Comparison of ENCODE assay signal across 12 cellular contexts in the genomic region with DNA sequence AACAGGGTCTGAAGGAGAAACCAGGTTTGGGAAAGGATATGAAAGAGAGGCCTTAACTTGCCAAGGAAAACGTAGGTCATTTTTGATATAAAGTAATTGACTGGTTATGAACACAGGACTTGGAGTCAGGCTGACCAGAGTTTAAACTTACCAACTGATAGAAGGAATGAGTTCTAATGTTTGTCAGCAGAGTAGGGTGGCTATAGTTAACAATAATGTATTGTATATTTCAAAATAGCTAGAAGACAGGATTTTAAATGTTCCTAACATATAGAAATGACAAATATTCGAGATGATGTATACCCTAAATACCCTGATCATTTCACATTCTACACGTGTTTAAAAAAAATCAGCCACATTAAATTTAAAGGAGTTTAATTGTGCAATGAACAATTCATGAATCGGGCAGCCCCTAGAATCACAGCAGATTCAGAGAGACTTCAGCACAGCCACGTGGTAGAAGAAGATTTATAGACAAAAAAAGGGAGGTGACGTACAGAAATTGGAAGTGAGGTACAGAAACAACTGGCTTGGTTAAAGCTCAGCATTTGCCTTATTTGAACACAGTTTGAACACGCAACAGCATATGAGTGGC. TPM values are rescaled to one million over a fixed set of nuclear protein-coding genes. Genes with fewer than 3 reads are reported as not detected.
DNase-seq lines count a peak whose midpoint lies in the region; ATAC-seq and TF ChIP-seq lines count a peak whose summit lies in the region.
"Had no signal": no experiment of that assay in that cellular context is flagged by ENCODE, and none has a peak within 500 bp of the region (broad histone marks: within the 10 kb centered on the region; RNA-seq: fewer than 3 reads in every experiment).

No MANE protein-coding gene starts in this region.

- in situ Hi-C loops in GM23248 (cut with MboI) (no loop called here), Panc1 (cut with HindIII; ENCODE audit: low pct_unique_long_range_greater_than_20kb, low sequenced_read_pairs) (no loop called here)

- H3K9ac ChIP-seq in GM23248 (no peak overlapping the region), mesenchymal stem cell (ENCODE audit: low read length) (peak overlapping the region; percentile 3)

- H3K14ac ChIP-seq in mesenchymal stem cell (ENCODE audit: low read length in 2 of 2) = no peak overlapping the region

- H3K4me3 Mint-ChIP-seq in CD8-positive, alpha-beta memory T cell = no peak overlapping the region
- H3K4me3 Mint-ChIP-seq: activated naive CD8-positive, alpha-beta T cell treated with anti-CD3 and anti-CD28 coated beads for 36 hours had no signal

- H3K36me3 ChIP-seq in CD8-positive, alpha-beta memory T cell (ENCODE audit: insufficient read depth, low read length) = no peaks in the 10 kb centered on the region
- no peaks in the 10 kb centered on the region for H3K36me3 ChIP-seq in GM23248 (ENCODE audit: low read depth)
- H3K36me3 ChIP-seq in Panc1 (ENCODE audit: control insufficient read depth, insufficient read depth, low read length) = no peaks in the 10 kb centered on the region
- no peaks in the 10 kb centered on the region for H3K36me3 ChIP-seq in mesenchymal stem cell (ENCODE audit: control insufficient read depth in 1 of 2, insufficient read depth in 2 of 2, low read depth in 1 of 2, low read length in 2 of 2)
- no peaks in the 10 kb centered on the region for H3K36me3 ChIP-seq in esophagus muscularis mucosa

- no peak overlapping the region for H3K18ac ChIP-seq in mesenchymal stem cell (ENCODE audit: low read depth in 1 of 2, low read length in 2 of 2)

- H2AFZ ChIP-seq in GM23248 = peak overlapping the region; percentile 80
- H2AFZ ChIP-seq in mesenchymal stem cell (ENCODE audit: low read depth, low read length) = no peak overlapping the region

- DNase-seq in CD8-positive, alpha-beta memory T cell = no peak
- DNase-seq in GM23248 (no peak), Panc1 (ENCODE audit: low read depth, low spot score) (no peak), mesenchymal stem cell (no peak), esophagus muscularis mucosa (ENCODE audit: extremely low spot score) (no peak), foreskin keratinocyte (no peak)
- no peak for DNase-seq in NK-92 treated with Interleukin-12 subunit alpha and Interleukin-12 subunit beta, amount 100 ng/mL, for 24 hours (lab: John Stamatoyannopoulos, UW)
- no peak for DNase-seq in activated naive CD4-positive, alpha-beta T cell treated with anti-CD3 and anti-CD28 coated beads, Interleukin-2, amount 50 U/mL, for 16 hours

- peak overlapping the region; percentile 61 for H4K91ac ChIP-seq in mesenchymal stem cell (ENCODE audit: low read length)

- H3F3A ChIP-seq in GM23248 (ENCODE audit: insufficient read depth) = peaks cover 24% of the 10 kb centered on the region

- ATAC-seq in Panc1 = peak; percentile 45; the same call in 1 of the 2 replicates
- ATAC-seq in foreskin keratinocyte = no peak

- no peak overlapping the region for H3K23ac ChIP-seq in mesenchymal stem cell (ENCODE audit: low read length in 2 of 2)

- no peaks in the 10 kb centered on the region for H3K9me2 ChIP-seq in GM23248 (ENCODE audit: insufficient read depth)

- H4K8ac ChIP-seq in mesenchymal stem cell (ENCODE audit: low read length) = no peak overlapping the region

- TF ChIP-seq CTCF in Panc1 (IDR thresholded peaks at IDR 0.05) = peak; percentile 56
- no peak for TF ChIP-seq CTCF in esophagus muscularis mucosa (IDR thresholded peaks at IDR 0.05)
- no peak for TF ChIP-seq CTCF in foreskin keratinocyte (conservative IDR thresholded peaks at IDR 0.05)

- H3K4me3 ChIP-seq in CD8-positive, alpha-beta memory T cell (ENCODE audit: low read length) = no peak overlapping the region
- H3K4me3 ChIP-seq in GM23248 = no peak overlapping the region
- no peak overlapping the region for H3K4me3 ChIP-seq in Panc1 (ENCODE audit: low read depth in 2 of 2, low read length in 2 of 2)
- no peak overlapping the region for H3K4me3 ChIP-seq in mesenchymal stem cell (ENCODE audit: insufficient read depth in 1 of 2, low read depth in 1 of 2, low read length in 2 of 2)
- H3K4me3 ChIP-seq in esophagus muscularis mucosa = no peak overlapping the region

- H2BK15ac ChIP-seq in mesenchymal stem cell (ENCODE audit: low read depth, poor library complexity, severe bottlenecking) = no peak overlapping the region

- H3K27me3 ChIP-seq in CD8-positive, alpha-beta memory T cell (ENCODE audit: insufficient read depth, low read length, poor library complexity, severe bottlenecking) = no peaks in the 10 kb centered on the region
- H3K27me3 ChIP-seq in GM23248 (replicated peaks; ENCODE audit: insufficient read depth) = no peaks in the 10 kb centered on the region
- peaks cover 4% of the 10 kb centered on the region; the same call in 1 of the 2 replicates for H3K27me3 ChIP-seq in Panc1 (ENCODE audit: control insufficient read depth, insufficient read depth, low read length)
- H3K27me3 ChIP-seq in mesenchymal stem cell (ENCODE audit: control insufficient read depth in 1 of 2, insufficient read depth in 1 of 2, low read length in 2 of 2) = no peaks in the 10 kb centered on the region
- H3K27me3 ChIP-seq in esophagus muscularis mucosa = no peaks in the 10 kb centered on the region
- no peaks in the 10 kb centered on the region for H3K27me3 ChIP-seq in foreskin keratinocyte

- CTCF ChIA-PET in CD8-positive, alpha-beta memory T cell (lab: Charles Lee) = interaction anchor here (0.9 to 2.9 kb wide), 6 partner anchors 18 to 1269 kb away, joined by 3 to 20 read pairs (median 7); no protein-coding TSS in a partner anchor
- CTCF ChIA-PET in Panc1 (lab: Charles Lee) = interaction anchor here (0.5 to 0.6 kb wide), 2 partner anchors 13 to 868 kb away, joined by 3 read pairs; no protein-coding TSS in a partner anchor

- no peaks in the 10 kb centered on the region for H3K4me1 ChIP-seq in CD8-positive, alpha-beta memory T cell (ENCODE audit: insufficient read depth, low read length)
- H3K4me1 ChIP-seq in GM23248 (ENCODE audit: insufficient read depth) (peaks cover 29% of the 10 kb centered on the region), Panc1 (ENCODE audit: control insufficient read depth, insufficient read depth, low read length) (no peaks in the 10 kb centered on the region), mesenchymal stem cell (ENCODE audit: control insufficient read depth, insufficient read depth, low read depth, low read length) (peaks cover 2% of the 10 kb centered on the region), esophagus muscularis mucosa (peaks cover 0 to 10% (median 7%) of the 10 kb centered on the region in 4 donors), foreskin keratinocyte (peaks cover 17% of the 10 kb centered on the region)

- H2BK120ac ChIP-seq in mesenchymal stem cell (ENCODE audit: low read depth, low read length) = no peak overlapping the region

- H3K4me2 ChIP-seq in GM23248 (ENCODE audit: unreplicated experiment) (peak overlapping the region; percentile 86), mesenchymal stem cell (ENCODE audit: low read length, poor library complexity, severe bottlenecking) (no peak overlapping the region)

- no peaks in the 10 kb centered on the region for H3K36me3 Mint-ChIP-seq in CD8-positive, alpha-beta memory T cell
- H3K36me3 Mint-ChIP-seq: activated naive CD8-positive, alpha-beta T cell treated with anti-CD3 and anti-CD28 coated beads for 36 hours had no signal

- H3K27ac ChIP-seq in CD8-positive, alpha-beta memory T cell (ENCODE audit: low read depth, low read length) = no peak overlapping the region
- H3K27ac ChIP-seq in GM23248 (no peak overlapping the region; the same call in 1 of the 2 replicates), Panc1 (ENCODE audit: low read length) (no peak overlapping the region), mesenchymal stem cell (ENCODE audit: low read length, poor library complexity, severe bottlenecking) (no peak overlapping the region), esophagus muscularis mucosa (replicated peaks in 1 of 4) (no peak overlapping the region), foreskin keratinocyte (no peak overlapping the region)

- H2BK5ac ChIP-seq in mesenchymal stem cell (ENCODE audit: low read depth, low read length, poor library complexity, severe bottlenecking) = no peak overlapping the region

- peak overlapping the region; percentile 70 to 93 for H2BK12ac ChIP-seq in mesenchymal stem cell (ENCODE audit: low read length in 2 of 2)

- 51 to 59% methylated on average over 7 of the region's 7 CpGs for WGBS in GM23248 (ENCODE audit: low coverage in 1 of 2, low lambda C conversion rate in 2 of 2, missing lambda C conversion rate in 2 of 2), 2 experiments
- 64% methylated on average over 5 of the region's 7 CpGs for WGBS in mesenchymal stem cell
- WGBS in esophagus muscularis mucosa = 67% methylated on average over 7 of the region's 7 CpGs

- peaks cover 6 to 10% (median 10%) of the 10 kb centered on the region in 3 donors for H3K4me1 Mint-ChIP-seq in CD8-positive, alpha-beta memory T cell

- no peaks in the 10 kb centered on the region for H3K79me1 ChIP-seq in mesenchymal stem cell (replicated peaks; ENCODE audit: low read length, poor library complexity, severe bottlenecking)

- peak overlapping the region in 6 of 8 donors; percentile 3 to 79 (median 30) for H3K27ac Mint-ChIP-seq in CD8-positive, alpha-beta memory T cell
- H3K27ac Mint-ChIP-seq: activated naive CD8-positive, alpha-beta T cell treated with anti-CD3 and anti-CD28 coated beads for 36 hours had no signal

- H3K79me2 ChIP-seq in GM23248 (ENCODE audit: insufficient read depth) = no peaks in the 10 kb centered on the region

- H3K9me3 Mint-ChIP-seq in CD8-positive, alpha-beta memory T cell = no peaks in the 10 kb centered on the region
- H3K9me3 Mint-ChIP-seq: activated naive CD8-positive, alpha-beta T cell treated with anti-CD3 and anti-CD28 coated beads for 36 hours had no signal

- no peaks in the 10 kb centered on the region for H4K20me1 ChIP-seq in GM23248 (ENCODE audit: insufficient read depth)

- BruUV-seq in Panc1 (replicated peaks; lab: Mats Ljungman, UMichigan) = no TSS peak

- TF ChIP-seq EP300 in esophagus muscularis mucosa (IDR thresholded peaks at IDR 0.05) = no peak

- peaks cover 4 to 6% of the 10 kb centered on the region in 2 donors for H3K27me3 Mint-ChIP-seq in CD8-positive, alpha-beta memory T cell

- no peak for TF ChIP-seq POLR2A in esophagus muscularis mucosa (IDR thresholded peaks at IDR 0.05; ENCODE audit: low read depth)

- intact Hi-C loops in Panc1 (cut with micrococcal nuclease; ENCODE audit: unreplicated experiment) (loop anchor here (5.0 kb wide), 3 partner anchors 503 to 1288 kb away; partner anchors contain the start of gene BTG1), esophagus muscularis mucosa (cut with DNase I) (no loop called here)

- POLR2A ChIA-PET in CD8-positive, alpha-beta memory T cell (lab: Charles Lee) = no interaction called here
- POLR2A ChIA-PET in Panc1 (lab: Charles Lee) = no interaction called here

- H3K4ac ChIP-seq in mesenchymal stem cell (ENCODE audit: low read depth in 1 of 2, low read length in 2 of 2) = no peak overlapping the region

- no peak overlapping the region for H2AK5ac ChIP-seq in mesenchymal stem cell (ENCODE audit: low read length, severe bottlenecking)

- H3K9me3 ChIP-seq in CD8-positive, alpha-beta memory T cell (ENCODE audit: low read length) = no peaks in the 10 kb centered on the region
- H3K9me3 ChIP-seq in GM23248 (ENCODE audit: low read depth) = no peaks in the 10 kb centered on the region
- H3K9me3 ChIP-seq in Panc1 (ENCODE audit: control insufficient read depth, insufficient read depth, low read depth, low read length) = no peaks in the 10 kb centered on the region
- no peaks in the 10 kb centered on the region for H3K9me3 ChIP-seq in mesenchymal stem cell (ENCODE audit: control insufficient read depth, low read length)
- no peaks in the 10 kb centered on the region for H3K9me3 ChIP-seq in esophagus muscularis mucosa

RNA-seq across cellular contexts. Expression of gene PLEKHG7, which starts 52.5 kb away (rescaled TPM):
- not detected for total RNA-seq in CD8-positive, alpha-beta memory T cell
- not detected for polyA plus RNA-seq in CD8-positive, alpha-beta memory T cell
- not detected in 2 replicates for total RNA-seq in GM23248 (2014; rRNA removed; shearing (Covaris generic))
- polyA plus RNA-seq in GM23248 (2016; fragmentation: Nextera tagmentation; extraction: Ambion mirVana) (not detected in 2 replicates), foreskin keratinocyte (not detected in 2 replicates)
- total RNA-seq in Panc1 (2021; ENCODE audit: unreplicated experiment) (not detected), esophagus muscularis mucosa (not detected), foreskin keratinocyte (not detected in 2 replicates)
- polyA plus RNA-seq in Panc1 (2012; ENCODE audit: insufficient read length) = not detected
- not detected for polyA plus RNA-seq in mesenchymal stem cell (2013, experiment 1 of 2)
- not detected for polyA plus RNA-seq in mesenchymal stem cell (2013, experiment 2 of 2)
- total RNA-seq: activated naive CD8-positive, alpha-beta T cell treated with anti-CD3 and anti-CD28 coated beads for 36 hours; dermis blood vessel endothelial cell; G401 had no signal
- polyA plus RNA-seq: BJ had no signal
